ENCODE assay signal across 9 cellular contexts in genomic region chr19:50203281-50204080, GRCh38. TPM values are rescaled to one million over a fixed set of nuclear protein-coding genes. Genes with fewer than 3 reads are reported as not detected.
A peak's percentile ranks its signal among the peaks of the same experiment; 100 is the strongest.
DNase-seq lines count a peak whose midpoint lies in the region; ATAC-seq and TF ChIP-seq lines count a peak whose summit lies in the region.
"Had no signal": no experiment of that assay in that cellular context is flagged by ENCODE, and none has a peak within 500 bp of the region (broad histone marks: within the 10 kb centered on the region; RNA-seq: fewer than 3 reads in every experiment).

MYH14 (plus strand) TSS chr19:50203622; CDS start chr19:50210366, 6,744 bp downstream.

- H3K9ac ChIP-seq in mammary epithelial cell (ENCODE audit: insufficient read depth, low read length), result no peak within 1 kb of the TSS

- no peak within 1 kb of the TSS for H3K27ac Mint-ChIP-seq in neural crest cell (ENCODE audit: unreplicated experiment)

- dilution Hi-C loops in mammary epithelial cell (cut with HindIII; ENCODE audit: low sequenced_read_pairs), result no loop called here

- H3K4me1 ChIP-seq in mammary epithelial cell (ENCODE audit: insufficient read depth, low read length), result no peaks in the 10 kb centered on the region

- peak; percentile 95 to 98 for DNase-seq in T47D (ENCODE audit: low read depth in 1 of 2, low spot score in 1 of 2)
- DNase-seq in mammary epithelial cell, result no peak
- DNase-seq in SK-MEL-5 (ENCODE audit: low read depth, low spot score), result peak; percentile 97
- DNase-seq in head of caudate nucleus, result peak; percentile 90 to 99 (median 98)
- DNase-seq in neural crest cell (ENCODE audit: low read depth, low spot score), result peak; percentile 88
- DNase-seq in NOMO-1 (lab: John Stamatoyannopoulos, UW; ENCODE audit: unreplicated experiment in 2 of 2), result no peak
- DNase-seq in T-helper 2 cell, result no peak

- H2AFZ ChIP-seq in mammary epithelial cell (ENCODE audit: low read depth, low read length), result no peak within 1 kb of the TSS

- in situ Hi-C loops in T47D (cut with HindIII; ENCODE audit: low pct_unique_long_range_greater_than_20kb, low sequenced_read_pairs) (no loop called here), mammary epithelial cell (cut with MboI; ENCODE audit: low sequenced_read_pairs in 2 of 2) (no loop called here), SK-MEL-5 (cut with HindIII; ENCODE audit: low pct_unique_long_range_greater_than_20kb, low sequenced_read_pairs) (no loop called here)

- H3K9me3 ChIP-seq in mammary epithelial cell (replicated peaks; ENCODE audit: insufficient read depth, low read length), result no peaks in the 10 kb centered on the region

- CTCF ChIA-PET in mammary epithelial cell (lab: Charles Lee; ENCODE audit: low non-redundant PET), result no interaction called here

- H3K36me3 ChIP-seq in mammary epithelial cell (ENCODE audit: insufficient read depth, low read length), result no peaks in the 10 kb centered on the region

- no peak for ATAC-seq in GM18907 (IDR thresholded peaks at IDR 0.05; ENCODE audit: unreplicated experiment)

- intact Hi-C loops in mammary epithelial cell (cut with micrococcal nuclease) (no loop called here), head of caudate nucleus (cut with DNase I) (loop anchor here (5.0 kb wide), 1 partner anchor 124 kb away; the partner anchor contains the start of gene KCNC3)

- no peaks in the 10 kb centered on the region for H4K20me1 ChIP-seq in mammary epithelial cell (ENCODE audit: insufficient read depth, low read length)

- peak within 1 kb of the TSS; percentile 75 for H3K4me3 Mint-ChIP-seq in neural crest cell

- no peaks in the 10 kb centered on the region for H3K36me3 Mint-ChIP-seq in neural crest cell (ENCODE audit: low read depth)

- H3K27me3 Mint-ChIP-seq in neural crest cell (ENCODE audit: low read depth), result peaks cover 58% of the 10 kb centered on the region

- no peaks in the 10 kb centered on the region for H3K27me3 ChIP-seq in mammary epithelial cell (ENCODE audit: insufficient read depth, low read length)

- H3K4me2 ChIP-seq in mammary epithelial cell (ENCODE audit: insufficient read depth, low read depth, low read length), result no peak within 1 kb of the TSS

- no peaks in the 10 kb centered on the region for H3K79me2 ChIP-seq in mammary epithelial cell (ENCODE audit: insufficient read depth, low read length)

- no TSS peak for BruUV-seq in mammary epithelial cell (replicated peaks; lab: Mats Ljungman, UMichigan)

- no peak within 1 kb of the TSS for H3K27ac ChIP-seq in mammary epithelial cell (ENCODE audit: insufficient read depth, low read depth, low read length)

- H3K4me3 ChIP-seq in mammary epithelial cell (replicated peaks in 1 of 3; ENCODE audit: insufficient read depth in 1 of 3, low read depth in 2 of 3, low read length in 3 of 3), result no peak within 1 kb of the TSS

- H3K4me1 Mint-ChIP-seq in neural crest cell, result peaks cover 15% of the 10 kb centered on the region

- no peaks in the 10 kb centered on the region for H3K9me3 Mint-ChIP-seq in neural crest cell

- WGBS in mammary epithelial cell (ENCODE audit: low coverage, missing lambda C conversion rate), result 2% methylated on average over 18 of the region's 78 CpGs

- TF ChIP-seq CTCF in mammary epithelial cell (conservative IDR thresholded peaks at IDR 0.05 in 1 of 2, IDR thresholded peaks at IDR 0.05 in 1 of 2; ENCODE audit: extremely low read depth in 1 of 2, insufficient read depth in 1 of 2, low read depth in 1 of 2, low read length in 2 of 2) (no peak), neural crest cell (conservative IDR thresholded peaks at IDR 0.05) (no peak)

RNA-seq across cellular contexts. Expression of gene MYH14, which starts in this region (rescaled TPM):
- total RNA-seq in mammary epithelial cell (1 to 10 TPM in 1 of 2 donors, under 1 TPM in 1; 0.24 to 4.5 TPM), neural crest cell (4.0 and 4.7 TPM in 2 replicates)
- 0.05 TPM for polyA plus RNA-seq in mammary epithelial cell
- not detected for polyA minus RNA-seq in mammary epithelial cell
- total RNA-seq in SK-MEL-5 (2014; rRNA removed; shearing (Covaris generic)), result 15.1 and 22.2 TPM in 2 replicates
- 27.5 and 32.4 TPM in 2 replicates for polyA plus RNA-seq in SK-MEL-5 (2015; cell fraction: cytosol; rRNA removed)
- polyA plus RNA-seq in SK-MEL-5 (2015; cell fraction: nucleus; rRNA removed), result 8.9 and 10.0 TPM in 2 replicates
- total RNA-seq: T-helper 2 cell treated with Interferon-gamma antibody and Interleukin-4, amounts not matched to agents 100 ng/mL and 5 ng/mL, for 36 hours had no signal

Comparison
In these comparisons a context has a peak if more than half of its experiments do, and no peak if none do; other contexts are left out.
1. DNase-seq: peak in T47D (2 of 2), SK-MEL-5 (single experiment), head of caudate nucleus (42 of 42) and neural crest cell (single experiment); none in mammary epithelial cell (single experiment), NOMO-1 (0 of 2) and T-helper 2 cell (0 of 5).